Comparison of ENCODE assay signal across 8 cellular contexts in genomic region chr21:25457411-25457810, GRCh38.
DNase-seq lines count a peak whose midpoint lies in the region; ATAC-seq, FAIRE-seq and TF ChIP-seq lines count a peak whose summit lies in the region.

No MANE protein-coding gene starts in this region.

- TF ChIP-seq POLR2A in right lobe of liver (IDR thresholded peaks at IDR 0.05) (no peak), HepG2 (IDR thresholded peaks at IDR 0.05; ENCODE audit: insufficient read depth in 1 of 2, low read depth in 2 of 2, low read length in 2 of 2) (no peak)

- H3K4me2 ChIP-seq in HepG2 (ENCODE audit: low read depth, low read length): no peak overlapping the region

- H3K9me3 ChIP-seq in right lobe of liver (no peaks in the 10 kb centered on the region), HepG2 (ENCODE audit: low read length) (peaks cover 81% of the 10 kb centered on the region), RWPE2 (ENCODE audit: severe bottlenecking) (no peaks in the 10 kb centered on the region)

- TF ChIP-seq CTCF in right lobe of liver (IDR thresholded peaks at IDR 0.05) (no peak), HepG2 (CRISPR knock-in tag; IDR thresholded peaks at IDR 0.05) (no peak), RWPE2 (IDR thresholded peaks at IDR 0.05; ENCODE audit: poor library complexity, severe bottlenecking) (no peak), fibroblast of mammary gland (conservative IDR thresholded peaks at IDR 0.05; ENCODE audit: control insufficient read depth, insufficient read depth, low read depth, low read length) (no peak)

- no peak overlapping the region for H3K27ac ChIP-seq in right lobe of liver
- no peak overlapping the region for H3K27ac ChIP-seq in HepG2 (ENCODE audit: extremely low read length, insufficient read depth, low read length)
- H3K27ac ChIP-seq in RWPE2 (ENCODE audit: poor library complexity, severe bottlenecking): no peak overlapping the region

- 3% methylated on average over 1 of the region's 1 CpG for WGBS in right lobe of liver (ENCODE audit: insufficient coverage, low coverage, low lambda C conversion rate, missing lambda C conversion rate)
- WGBS in HepG2 (ENCODE audit: low lambda C conversion rate): 0% methylated on average over 1 of the region's 1 CpG

- no peaks in the 10 kb centered on the region for H3K79me2 ChIP-seq in HepG2 (ENCODE audit: insufficient read depth, low read length)

- no peak overlapping the region for H2AFZ ChIP-seq in HepG2 (ENCODE audit: low read length)

- H3K4me3 ChIP-seq in right lobe of liver (no peak overlapping the region), HepG2 (replicated peaks in 1 of 3; ENCODE audit: insufficient read depth in 1 of 3, low read depth in 2 of 3, low read length in 3 of 3) (no peak overlapping the region), RWPE2 (ENCODE audit: severe bottlenecking) (no peak overlapping the region), fibroblast of mammary gland (ENCODE audit: control insufficient read depth, low read depth, low read length) (no peak overlapping the region)

- DNase-seq in right lobe of liver: no peak
- DNase-seq in HepG2 (ENCODE audit: low spot score): no peak
- no peak for DNase-seq in RWPE2 (ENCODE audit: low spot score)
- DNase-seq in fibroblast of mammary gland (ENCODE audit: low read depth): peak; percentile 63
- no peak for DNase-seq in cortex of kidney (lab: John Stamatoyannopoulos, UW)
- no peak for DNase-seq in Right ventricle myocardium superior
- no peak for DNase-seq in amygdala (lab: John Stamatoyannopoulos, UW)

- TF ChIP-seq EP300 in HepG2 (IDR thresholded peaks at IDR 0.05; ENCODE audit: low read depth in 2 of 2, low read length in 2 of 2): no peak
- no peak for TF ChIP-seq EP300 in HepG2 (CRISPR knock-in tag; IDR thresholded peaks at IDR 0.05; ENCODE audit: borderline replicate concordance)

- intact Hi-C loops in right lobe of liver (cut with DNase I): no loop called here
- intact Hi-C loops in HepG2 (cut with micrococcal nuclease; ENCODE audit: unreplicated experiment): no loop called here
- intact Hi-C loops in Right ventricle myocardium superior (cut with DNase I): no loop called here

- in situ Hi-C loops in HepG2 (cut with HindIII; ENCODE audit: extremely low pct_ligation_motif_present, low pct_unique_long_range_greater_than_20kb): no loop called here

- no peaks in the 10 kb centered on the region for H3K4me1 ChIP-seq in right lobe of liver
- H3K4me1 ChIP-seq in HepG2 (ENCODE audit: insufficient read depth, low read length): no peaks in the 10 kb centered on the region
- H3K4me1 ChIP-seq in RWPE2 (ENCODE audit: insufficient read depth, poor library complexity, severe bottlenecking): peaks cover 4% of the 10 kb centered on the region

- no peak for FAIRE-seq in HepG2 (lab: Jason Lieb, UNC)

- H3K36me3 ChIP-seq in right lobe of liver (no peaks in the 10 kb centered on the region), HepG2 (replicated peaks in 1 of 2; ENCODE audit: control insufficient read depth in 1 of 2, insufficient read depth in 2 of 2, low read length in 2 of 2) (no peaks in the 10 kb centered on the region), RWPE2 (ENCODE audit: low read depth) (no peaks in the 10 kb centered on the region)

- ATAC-seq in right lobe of liver (peak; percentile 47 to 95 (median 64)), HepG2 (no peak), HG02981 (IDR thresholded peaks at IDR 0.05; ENCODE audit: unreplicated experiment) (peak; percentile 57), RWPE2 (ENCODE audit: low read depth) (peak; percentile 55; the same call in 2 of the 3 replicates), Right ventricle myocardium superior (ENCODE audit: poor library complexity) (no peak)

- H3K27me3 ChIP-seq in right lobe of liver (no peaks in the 10 kb centered on the region), HepG2 (ENCODE audit: control insufficient read depth in 1 of 2, insufficient read depth in 2 of 2, low read length in 2 of 2) (no peaks in the 10 kb centered on the region), RWPE2 (ENCODE audit: insufficient read depth, poor library complexity, severe bottlenecking) (no peaks in the 10 kb centered on the region)

- POLR2A ChIA-PET in HepG2 (lab: Yijun Ruan, JAX): no interaction called here

- CTCF ChIA-PET in HepG2 (lab: Yijun Ruan, JAX; ENCODE audit: low intra/inter-chr PET ratio, low total read pairs): no interaction called here

- no peak overlapping the region for H3K9ac ChIP-seq in HepG2 (ENCODE audit: insufficient read depth, low read depth, low read length)

- TF ChIP-seq RAD21 in HepG2 (CRISPR knock-in tag; IDR thresholded peaks at IDR 0.05): no peak

- no peaks in the 10 kb centered on the region for H4K20me1 ChIP-seq in HepG2 (ENCODE audit: insufficient read depth, low read length)

- no TSS peak for BruUV-seq in HepG2 (replicated peaks; lab: Mats Ljungman, UMichigan)

TF ChIP-seq in HepG2, 621 proteins besides CTCF, POLR2A, EP300 and RAD21:
- TF ChIP-seq DPF2 (CRISPR knock-in tag; IDR thresholded peaks at IDR 0.05; ENCODE audit: borderline replicate concordance, low read depth): no peak
- TF ChIP-seq POLR2G (IDR thresholded peaks at IDR 0.05; ENCODE audit: low read depth, low read length): no peak
- TF ChIP-seq ATF2 (CRISPR knock-in tag; IDR thresholded peaks at IDR 0.05): no peak
- no peak for TF ChIP-seq IKZF4 (CRISPR knock-in tag; IDR thresholded peaks at IDR 0.05; ENCODE audit: borderline replicate concordance, low read depth, not compliant biosample characterization)
- TF ChIP-seq TFAP4 (IDR thresholded peaks at IDR 0.05; ENCODE audit: borderline replicate concordance, low read depth): no peak
- no peak for TF ChIP-seq CENPT (CRISPR knock-in tag; IDR thresholded peaks at IDR 0.05; ENCODE audit: low read depth)
- no peak for TF ChIP-seq HNF4G (IDR thresholded peaks at IDR 0.05; ENCODE audit: borderline replicate concordance, low read depth, low read length)
- no peak for TF ChIP-seq HNF4G (CRISPR knock-in tag; IDR thresholded peaks at IDR 0.05; ENCODE audit: borderline replicate concordance, low read depth)
- TF ChIP-seq GATA4 (IDR thresholded peaks at IDR 0.05; ENCODE audit: borderline replicate concordance, low read depth): no peak
- TF ChIP-seq ZBTB1 (CRISPR knock-in tag; IDR thresholded peaks at IDR 0.05; ENCODE audit: borderline replicate concordance): no peak
- no peak for TF ChIP-seq MBD4 (IDR thresholded peaks at IDR 0.05; ENCODE audit: borderline replicate concordance, low read length)
- TF ChIP-seq ZNF530 (CRISPR knock-in tag; IDR thresholded peaks at IDR 0.05; ENCODE audit: low read depth): no peak
- no peak for TF ChIP-seq ARNT2 (CRISPR knock-in tag; IDR thresholded peaks at IDR 0.05; ENCODE audit: low read depth)
- no peak for TF ChIP-seq SNAPC2 (CRISPR knock-in tag; IDR thresholded peaks at IDR 0.05)
- no peak for TF ChIP-seq MED13 (CRISPR knock-in tag; IDR thresholded peaks at IDR 0.05)
- no peak for TF ChIP-seq ZNF737 (CRISPR knock-in tag; IDR thresholded peaks at IDR 0.05; ENCODE audit: borderline replicate concordance)
- TF ChIP-seq ZUFSP (CRISPR knock-in tag; IDR thresholded peaks at IDR 0.05; ENCODE audit: borderline replicate concordance): no peak

Comparison
In these comparisons a context has a peak if more than half of its experiments do, and no peak if none do; other contexts are left out.
1. ATAC-seq: peak in right lobe of liver (4 of 4), HG02981 (single experiment) and RWPE2 (single experiment); none in HepG2 (single experiment) and Right ventricle myocardium superior (single experiment).